Comparison of ENCODE assay signal across 8 cellular contexts in genomic region chr15:91049378-91050127, GRCh38. TPM values are rescaled to one million over a fixed set of nuclear protein-coding genes. Genes with fewer than 3 reads are reported as not detected.
A peak's percentile ranks its signal among the peaks of the same experiment; 100 is the strongest.
DNase-seq lines count a peak whose midpoint lies in the region; ATAC-seq and TF ChIP-seq lines count a peak whose summit lies in the region.

No MANE protein-coding gene starts in this region.

- CTCF ChIA-PET in naive thymus-derived CD4-positive, alpha-beta T cell (lab: Charles Lee): interaction anchor here (0.7 to 3.1 kb wide), 5 partner anchors 93 to 335 kb away, joined by 3 to 13 read pairs (median 7); partner anchors contain the start of gene HDDC3

- POLR2A ChIA-PET in naive thymus-derived CD4-positive, alpha-beta T cell (lab: Charles Lee): interaction anchor here (0.6 kb wide), 2 partner anchors 78 to 1739 kb away, joined by 3 to 5 read pairs; no protein-coding TSS in a partner anchor

- peaks cover 10 to 41% (median 19%) of the 10 kb centered on the region in 5 donors for H3K27me3 Mint-ChIP-seq in naive thymus-derived CD4-positive, alpha-beta T cell

- H3K4me1 ChIP-seq in naive thymus-derived CD4-positive, alpha-beta T cell (ENCODE audit: control insufficient read depth in 2 of 2, insufficient read depth in 2 of 2, low read length in 2 of 2): peaks cover 3 to 6% of the 10 kb centered on the region in 2 donors
- H3K4me1 ChIP-seq in tibial artery: no peaks in the 10 kb centered on the region

- intact Hi-C loops in naive thymus-derived CD4-positive, alpha-beta T cell (cut with micrococcal nuclease): loop anchor here (1.0 to 5.0 kb wide), 4 partner anchors 93 to 323 kb away; no protein-coding TSS in a partner anchor
- intact Hi-C loops in tibial artery (cut with DNase I; ENCODE audit: low total_unique reads): loop anchor here (5.0 kb wide), 1 partner anchor 92 kb away; no protein-coding TSS in a partner anchor

- peaks cover 0 to 1% (median 0%) of the 10 kb centered on the region in 5 donors for H3K36me3 Mint-ChIP-seq in naive thymus-derived CD4-positive, alpha-beta T cell

- TF ChIP-seq CTCF in epithelial cell of proximal tubule (conservative IDR thresholded peaks at IDR 0.05; ENCODE audit: low read depth, low read length) (peak; percentile 72), tibial artery (IDR thresholded peaks at IDR 0.05) (peak; percentile 60 to 67)

- DNase-seq in C1 segment of cervical spinal cord (lab: John Stamatoyannopoulos, UW): peak in 10 of 14 donors; percentile 5 to 65 (median 35)
- peak; percentile 86 to 89 for DNase-seq in NCI-H526 (lab: John Stamatoyannopoulos, UW)
- DNase-seq in activated CD4-positive, alpha-beta T cell treated with anti-CD3 and anti-CD28 coated beads, Interleukin-2, amount 50 U/mL, for 48 hours: peak; percentile 51 to 62
- peak; percentile 12 for DNase-seq in epithelial cell of proximal tubule (ENCODE audit: low read depth)
- DNase-seq in naive thymus-derived CD4-positive, alpha-beta T cell: peak; percentile 19 to 62 (median 54)
- DNase-seq in tibial artery: peak in 1 of 2 donors; percentile 62

- peak overlapping the region in 3 of 10 donors; percentile 12 to 48 (median 17) for H3K4me3 Mint-ChIP-seq in naive thymus-derived CD4-positive, alpha-beta T cell

- H3K9me3 ChIP-seq in naive thymus-derived CD4-positive, alpha-beta T cell (ENCODE audit: control insufficient read depth in 2 of 3, low read length in 3 of 3): no peaks in the 10 kb centered on the region
- H3K9me3 ChIP-seq in tibial artery: no peaks in the 10 kb centered on the region

- H3K36me3 ChIP-seq in naive thymus-derived CD4-positive, alpha-beta T cell (ENCODE audit: control insufficient read depth in 2 of 3, insufficient read depth in 3 of 3, low read length in 3 of 3): no peaks in the 10 kb centered on the region
- H3K36me3 ChIP-seq in tibial artery: no peaks in the 10 kb centered on the region

- H3K27ac ChIP-seq in naive thymus-derived CD4-positive, alpha-beta T cell (ENCODE audit: low read depth, low read length): no peak overlapping the region
- no peak overlapping the region for H3K27ac ChIP-seq in tibial artery

- peaks cover 0 to 2% (median 0%) of the 10 kb centered on the region in 11 donors for H3K9me3 Mint-ChIP-seq in naive thymus-derived CD4-positive, alpha-beta T cell

- H3K4me3 ChIP-seq in epithelial cell of proximal tubule (ENCODE audit: low read depth, low read length): peak overlapping the region; percentile 31
- H3K4me3 ChIP-seq in naive thymus-derived CD4-positive, alpha-beta T cell (ENCODE audit: low read length): no peak overlapping the region
- no peak overlapping the region for H3K4me3 ChIP-seq in tibial artery

- peak overlapping the region in 4 of 9 donors; percentile 17 to 70 (median 20) for H3K27ac Mint-ChIP-seq in naive thymus-derived CD4-positive, alpha-beta T cell

- ATAC-seq in GM19025 (IDR thresholded peaks at IDR 0.05; ENCODE audit: low read depth, unreplicated experiment) (peak; percentile 79), HG03442 (IDR thresholded peaks at IDR 0.05; ENCODE audit: unreplicated experiment) (peak; percentile 75)
- ATAC-seq in naive thymus-derived CD4-positive, alpha-beta T cell: peak; percentile 92

- peaks cover 6 to 40% (median 31%) of the 10 kb centered on the region in 7 donors for H3K4me1 Mint-ChIP-seq in naive thymus-derived CD4-positive, alpha-beta T cell

- H3K27me3 ChIP-seq in naive thymus-derived CD4-positive, alpha-beta T cell (ENCODE audit: control insufficient read depth in 2 of 2, insufficient read depth in 2 of 2, low read length in 2 of 2): no peaks in the 10 kb centered on the region
- H3K27me3 ChIP-seq in tibial artery: peaks cover 0 to 9% of the 10 kb centered on the region in 2 donors

RNA-seq across cellular contexts. Expression of gene VPS33B, which starts 27.2 kb away (rescaled TPM):
- total RNA-seq in epithelial cell of proximal tubule: 16.0 and 17.3 TPM in 2 replicates
- total RNA-seq in naive thymus-derived CD4-positive, alpha-beta T cell: 10 to 100 TPM; 15.8 to 28.1 (median 25.7) TPM
- polyA plus RNA-seq in naive thymus-derived CD4-positive, alpha-beta T cell: 10 to 100 TPM in 1 of 2 donors, 1 to 10 TPM in 1; 8.3 to 15.0 TPM

RNA-seq across cellular contexts. Expression of gene SV2B, which starts 50.5 kb away (rescaled TPM):
- total RNA-seq in epithelial cell of proximal tubule: not detected in 2 replicates
- under 1 TPM; 0.05 to 0.16 (median 0.08) TPM for total RNA-seq in naive thymus-derived CD4-positive, alpha-beta T cell
- under 1 TPM; 0.02 to 0.06 TPM for polyA plus RNA-seq in naive thymus-derived CD4-positive, alpha-beta T cell

RNA-seq across cellular contexts. Expression of gene PRC1, which starts 55.2 kb away (rescaled TPM):
- total RNA-seq in epithelial cell of proximal tubule: 224 and 251 TPM in 2 replicates
- total RNA-seq in naive thymus-derived CD4-positive, alpha-beta T cell: 10 to 100 TPM in 3 of 5 experiments, 1 to 10 TPM in 2; 2.6 to 98.9 (median 19.4) TPM
- under 1 TPM; 0.47 to 0.53 TPM for polyA plus RNA-seq in naive thymus-derived CD4-positive, alpha-beta T cell
